In genomic region chr6:43953794-43954310, GRCh38 we compare ENCODE assay signal across 1 cellular context.
TF ChIP-seq lines count a peak whose summit lies in the region.

No MANE protein-coding gene starts in this region.

TF ChIP-seq in HepG2, 621 proteins besides CTCF, POLR2A, EP300 and RAD21 (continued from another document and continues in another):
- TF ChIP-seq RERE (CRISPR knock-in tag; IDR thresholded peaks at IDR 0.05; ENCODE audit: low read depth) (no peak), ZNF557 (CRISPR knock-in tag; IDR thresholded peaks at IDR 0.05) (no peak; the same call in 1 of the 2 replicates), WIZ (CRISPR knock-in tag; IDR thresholded peaks at IDR 0.05) (peak; percentile 82; the same call in 1 of the 2 replicates), XBP1 (CRISPR knock-in tag; IDR thresholded peaks at IDR 0.05) (no peak), ZNF530 (CRISPR knock-in tag; IDR thresholded peaks at IDR 0.05; ENCODE audit: low read depth) (no peak), IRF1 (CRISPR knock-in tag; IDR thresholded peaks at IDR 0.05; ENCODE audit: low read depth) (no peak), MAFK (conservative IDR thresholded peaks at IDR 0.05 in 1 of 2, IDR thresholded peaks at IDR 0.05 in 1 of 2; ENCODE audit: low read length in 2 of 2) (no peak), ZNF225 (CRISPR knock-in tag; IDR thresholded peaks at IDR 0.05) (peak; percentile 69; the same call in 1 of the 2 replicates), KMT2B (CRISPR knock-in tag; IDR thresholded peaks at IDR 0.05) (peak; percentile 9; the same call in 1 of the 2 replicates), NFE2L2 (IDR thresholded peaks at IDR 0.05; ENCODE audit: low read length) (no peak), MXD4 (CRISPR knock-in tag; IDR thresholded peaks at IDR 0.05) (peak; percentile 6; the same call in 1 of the 2 replicates), GABPA (IDR thresholded peaks at IDR 0.05; ENCODE audit: low read depth, low read length) (no peak), GABPA (CRISPR knock-in tag; IDR thresholded peaks at IDR 0.05; ENCODE audit: low read depth) (no peak), CC2D1A (CRISPR knock-in tag; IDR thresholded peaks at IDR 0.05) (no peak), GATAD1 (CRISPR knock-in tag; IDR thresholded peaks at IDR 0.05) (0 out of 2 replicates have a peak, but pooled peaks have one; percentile 9), ZMYM2 (CRISPR knock-in tag; IDR thresholded peaks at IDR 0.05) (no peak), CENPBD1 (CRISPR knock-in tag; IDR thresholded peaks at IDR 0.05; ENCODE audit: borderline replicate concordance, low read depth) (no peak), POGK (CRISPR knock-in tag; conservative IDR thresholded peaks at IDR 0.05) (no peak), SP2 (CRISPR knock-in tag; IDR thresholded peaks at IDR 0.05) (no peak), TFE3 (CRISPR knock-in tag; IDR thresholded peaks at IDR 0.05) (peak; percentile 84; the same call in 1 of the 2 replicates), ZZZ3 (CRISPR knock-in tag; IDR thresholded peaks at IDR 0.05; ENCODE audit: borderline replicate concordance) (no peak), ZSCAN22 (CRISPR knock-in tag; IDR thresholded peaks at IDR 0.05) (peak; percentile 95), TP53 (CRISPR knock-in tag; conservative IDR thresholded peaks at IDR 0.05) (no peak), KLF11 (CRISPR knock-in tag; IDR thresholded peaks at IDR 0.05) (no peak), YEATS4 (CRISPR knock-in tag; IDR thresholded peaks at IDR 0.05; ENCODE audit: borderline replicate concordance) (no peak)
- TF ChIP-seq, protein P1, sequence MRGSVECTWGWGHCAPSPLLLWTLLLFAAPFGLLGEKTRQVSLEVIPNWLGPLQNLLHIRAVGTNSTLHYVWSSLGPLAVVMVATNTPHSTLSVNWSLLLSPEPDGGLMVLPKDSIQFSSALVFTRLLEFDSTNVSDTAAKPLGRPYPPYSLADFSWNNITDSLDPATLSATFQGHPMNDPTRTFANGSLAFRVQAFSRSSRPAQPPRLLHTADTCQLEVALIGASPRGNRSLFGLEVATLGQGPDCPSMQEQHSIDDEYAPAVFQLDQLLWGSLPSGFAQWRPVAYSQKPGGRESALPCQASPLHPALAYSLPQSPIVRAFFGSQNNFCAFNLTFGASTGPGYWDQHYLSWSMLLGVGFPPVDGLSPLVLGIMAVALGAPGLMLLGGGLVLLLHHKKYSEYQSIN (CRISPR knock-in tag; IDR thresholded peaks at IDR 0.05; ENCODE audit: borderline replicate concordance) = no peak
- TF ChIP-seq, protein P2, sequence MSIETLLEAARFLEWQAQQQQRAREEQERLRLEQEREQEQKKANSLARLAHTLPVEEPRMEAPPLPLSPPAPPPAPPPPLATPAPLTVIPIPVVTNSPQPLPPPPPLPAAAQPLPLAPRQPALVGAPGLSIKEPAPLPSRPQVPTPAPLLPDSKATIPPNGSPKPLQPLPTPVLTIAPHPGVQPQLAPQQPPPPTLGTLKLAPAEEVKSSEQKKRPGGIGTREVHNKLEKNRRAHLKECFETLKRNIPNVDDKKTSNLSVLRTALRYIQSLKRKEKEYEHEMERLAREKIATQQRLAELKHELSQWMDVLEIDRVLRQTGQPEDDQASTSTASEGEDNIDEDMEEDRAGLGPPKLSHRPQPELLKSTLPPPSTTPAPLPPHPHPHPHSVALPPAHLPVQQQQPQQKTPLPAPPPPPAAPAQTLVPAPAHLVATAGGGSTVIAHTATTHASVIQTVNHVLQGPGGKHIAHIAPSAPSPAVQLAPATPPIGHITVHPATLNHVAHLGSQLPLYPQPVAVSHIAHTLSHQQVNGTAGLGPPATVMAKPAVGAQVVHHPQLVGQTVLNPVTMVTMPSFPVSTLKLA (IDR thresholded peaks at IDR 0.05) = no peak
- TF ChIP-seq, protein P3, sequence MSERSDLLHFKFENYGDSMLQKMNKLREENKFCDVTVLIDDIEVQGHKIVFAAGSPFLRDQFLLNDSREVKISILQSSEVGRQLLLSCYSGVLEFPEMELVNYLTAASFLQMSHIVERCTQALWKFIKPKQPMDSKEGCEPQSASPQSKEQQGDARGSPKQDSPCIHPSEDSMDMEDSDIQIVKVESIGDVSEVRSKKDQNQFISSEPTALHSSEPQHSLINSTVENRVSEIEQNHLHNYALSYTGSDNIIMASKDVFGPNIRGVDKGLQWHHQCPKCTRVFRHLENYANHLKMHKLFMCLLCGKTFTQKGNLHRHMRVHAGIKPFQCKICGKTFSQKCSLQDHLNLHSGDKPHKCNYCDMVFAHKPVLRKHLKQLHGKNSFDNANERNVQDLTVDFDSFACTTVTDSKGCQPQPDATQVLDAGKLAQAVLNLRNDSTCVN (CRISPR knock-in tag; IDR thresholded peaks at IDR 0.05; ENCODE audit: borderline replicate concordance) = peak; percentile 41; the same call in 1 of the 2 replicates
- TF ChIP-seq, protein P4, sequence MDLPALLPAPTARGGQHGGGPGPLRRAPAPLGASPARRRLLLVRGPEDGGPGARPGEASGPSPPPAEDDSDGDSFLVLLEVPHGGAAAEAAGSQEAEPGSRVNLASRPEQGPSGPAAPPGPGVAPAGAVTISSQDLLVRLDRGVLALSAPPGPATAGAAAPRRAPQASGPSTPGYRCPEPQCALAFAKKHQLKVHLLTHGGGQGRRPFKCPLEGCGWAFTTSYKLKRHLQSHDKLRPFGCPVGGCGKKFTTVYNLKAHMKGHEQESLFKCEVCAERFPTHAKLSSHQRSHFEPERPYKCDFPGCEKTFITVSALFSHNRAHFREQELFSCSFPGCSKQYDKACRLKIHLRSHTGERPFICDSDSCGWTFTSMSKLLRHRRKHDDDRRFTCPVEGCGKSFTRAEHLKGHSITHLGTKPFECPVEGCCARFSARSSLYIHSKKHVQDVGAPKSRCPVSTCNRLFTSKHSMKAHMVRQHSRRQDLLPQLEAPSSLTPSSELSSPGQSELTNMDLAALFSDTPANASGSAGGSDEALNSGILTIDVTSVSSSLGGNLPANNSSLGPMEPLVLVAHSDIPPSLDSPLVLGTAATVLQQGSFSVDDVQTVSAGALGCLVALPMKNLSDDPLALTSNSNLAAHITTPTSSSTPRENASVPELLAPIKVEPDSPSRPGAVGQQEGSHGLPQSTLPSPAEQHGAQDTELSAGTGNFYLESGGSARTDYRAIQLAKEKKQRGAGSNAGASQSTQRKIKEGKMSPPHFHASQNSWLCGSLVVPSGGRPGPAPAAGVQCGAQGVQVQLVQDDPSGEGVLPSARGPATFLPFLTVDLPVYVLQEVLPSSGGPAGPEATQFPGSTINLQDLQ (CRISPR knock-in tag; IDR thresholded peaks at IDR 0.05) = no peak
- TF ChIP-seq, protein P5, sequence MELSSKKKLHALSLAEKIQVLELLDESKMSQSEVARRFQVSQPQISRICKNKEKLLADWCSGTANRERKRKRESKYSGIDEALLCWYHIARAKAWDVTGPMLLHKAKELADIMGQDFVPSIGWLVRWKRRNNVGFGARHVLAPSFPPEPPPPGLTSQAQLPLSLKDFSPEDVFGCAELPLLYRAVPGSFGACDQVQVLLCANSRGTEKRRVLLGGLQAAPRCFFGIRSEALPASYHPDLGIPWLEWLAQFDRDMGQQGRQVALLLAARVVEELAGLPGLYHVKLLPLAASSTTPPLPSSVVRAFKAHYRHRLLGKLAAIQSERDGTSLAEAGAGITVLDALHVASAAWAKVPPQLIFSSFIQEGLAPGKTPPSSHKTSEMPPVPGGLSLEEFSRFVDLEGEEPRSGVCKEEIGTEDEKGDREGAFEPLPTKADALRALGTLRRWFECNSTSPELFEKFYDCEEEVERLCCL (CRISPR knock-in tag; IDR thresholded peaks at IDR 0.05; ENCODE audit: borderline replicate concordance) = no peak
- TF ChIP-seq, protein P6, sequence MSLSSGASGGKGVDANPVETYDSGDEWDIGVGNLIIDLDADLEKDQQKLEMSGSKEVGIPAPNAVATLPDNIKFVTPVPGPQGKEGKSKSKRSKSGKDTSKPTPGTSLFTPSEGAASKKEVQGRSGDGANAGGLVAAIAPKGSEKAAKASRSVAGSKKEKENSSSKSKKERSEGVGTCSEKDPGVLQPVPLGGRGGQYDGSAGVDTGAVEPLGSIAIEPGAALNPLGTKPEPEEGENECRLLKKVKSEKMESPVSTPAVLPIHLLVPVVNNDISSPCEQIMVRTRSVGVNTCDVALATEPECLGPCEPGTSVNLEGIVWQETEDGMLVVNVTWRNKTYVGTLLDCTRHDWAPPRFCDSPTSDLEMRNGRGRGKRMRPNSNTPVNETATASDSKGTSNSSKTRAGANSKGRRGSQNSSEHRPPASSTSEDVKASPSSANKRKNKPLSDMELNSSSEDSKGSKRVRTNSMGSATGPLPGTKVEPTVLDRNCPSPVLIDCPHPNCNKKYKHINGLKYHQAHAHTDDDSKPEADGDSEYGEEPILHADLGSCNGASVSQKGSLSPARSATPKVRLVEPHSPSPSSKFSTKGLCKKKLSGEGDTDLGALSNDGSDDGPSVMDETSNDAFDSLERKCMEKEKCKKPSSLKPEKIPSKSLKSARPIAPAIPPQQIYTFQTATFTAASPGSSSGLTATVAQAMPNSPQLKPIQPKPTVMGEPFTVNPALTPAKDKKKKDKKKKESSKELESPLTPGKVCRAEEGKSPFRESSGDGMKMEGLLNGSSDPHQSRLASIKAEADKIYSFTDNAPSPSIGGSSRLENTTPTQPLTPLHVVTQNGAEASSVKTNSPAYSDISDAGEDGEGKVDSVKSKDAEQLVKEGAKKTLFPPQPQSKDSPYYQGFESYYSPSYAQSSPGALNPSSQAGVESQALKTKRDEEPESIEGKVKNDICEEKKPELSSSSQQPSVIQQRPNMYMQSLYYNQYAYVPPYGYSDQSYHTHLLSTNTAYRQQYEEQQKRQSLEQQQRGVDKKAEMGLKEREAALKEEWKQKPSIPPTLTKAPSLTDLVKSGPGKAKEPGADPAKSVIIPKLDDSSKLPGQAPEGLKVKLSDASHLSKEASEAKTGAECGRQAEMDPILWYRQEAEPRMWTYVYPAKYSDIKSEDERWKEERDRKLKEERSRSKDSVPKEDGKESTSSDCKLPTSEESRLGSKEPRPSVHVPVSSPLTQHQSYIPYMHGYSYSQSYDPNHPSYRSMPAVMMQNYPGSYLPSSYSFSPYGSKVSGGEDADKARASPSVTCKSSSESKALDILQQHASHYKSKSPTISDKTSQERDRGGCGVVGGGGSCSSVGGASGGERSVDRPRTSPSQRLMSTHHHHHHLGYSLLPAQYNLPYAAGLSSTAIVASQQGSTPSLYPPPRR (CRISPR knock-in tag; IDR thresholded peaks at IDR 0.05; ENCODE audit: borderline replicate concordance) = no peak
